In genomic region chr6:134178230-134179044, GRCh38 we compare ENCODE assay signal across 8 cellular contexts.
DNase-seq lines count a peak whose midpoint lies in the region; ATAC-seq and TF ChIP-seq lines count a peak whose summit lies in the region.

No MANE protein-coding gene starts in this region.

- TF ChIP-seq POLR2A in GM18505 (IDR thresholded peaks at IDR 0.05; ENCODE audit: borderline replicate concordance, extremely low read depth, insufficient read depth, insufficient read length): no peak

- peak; percentile 95 for DNase-seq in Ammon's horn (ENCODE audit: low spot score)
- DNase-seq in HEK293T (ENCODE audit: extremely low spot score): peak; percentile 79
- DNase-seq in NT2/D1 (ENCODE audit: low read depth, low spot score): peak; percentile 82
- peak; percentile 72 for DNase-seq in activated T-cell treated with anti-CD3 and anti-CD28 coated beads for 4 hours
- DNase-seq in epithelial cell of esophagus (ENCODE audit: low read depth): peak; percentile 85
- DNase-seq in mesothelial cell of epicardium (ENCODE audit: low spot score in 2 of 2, unreplicated experiment in 2 of 2): peak; percentile 42 to 71
- DNase-seq in stimulated activated CD8-positive, alpha-beta memory T cell treated with anti-CD3 and anti-CD28 coated beads, Interleukin-15, amount 100 ng/mL, for 1 hour (ENCODE audit: low read depth): peak; percentile 56

- H3K9ac ChIP-seq in NT2/D1 (ENCODE audit: insufficient read length, low read depth): no peak overlapping the region

- peak overlapping the region; percentile 18 for H3K4me3 ChIP-seq in NT2/D1 (ENCODE audit: insufficient read length, low read depth)
- peak overlapping the region; percentile 37 for H3K4me3 ChIP-seq in epithelial cell of esophagus (ENCODE audit: low read length)

- H3K4me1 ChIP-seq in NT2/D1 (ENCODE audit: insufficient read depth, insufficient read length): no peaks in the 10 kb centered on the region

- H3K36me3 ChIP-seq in NT2/D1 (ENCODE audit: insufficient read depth, insufficient read length, low read length): peaks cover 3% of the 10 kb centered on the region

- peak overlapping the region; percentile 74 for H3K4me3 Mint-ChIP-seq in mesothelial cell of epicardium

- peaks cover 36% of the 10 kb centered on the region for H3K4me1 Mint-ChIP-seq in mesothelial cell of epicardium

- TF ChIP-seq CTCF in epithelial cell of esophagus (IDR thresholded peaks at IDR 0.05; ENCODE audit: insufficient read depth, low read depth, low read length, missing control alignments): peak; percentile 78
- TF ChIP-seq CTCF in mesothelial cell of epicardium (IDR thresholded peaks at IDR 0.05; ENCODE audit: unreplicated experiment): peak; percentile 49

- H3K9me3 ChIP-seq in NT2/D1 (ENCODE audit: insufficient read depth, low read length): no peaks in the 10 kb centered on the region

- H3K36me3 Mint-ChIP-seq in mesothelial cell of epicardium: no peaks in the 10 kb centered on the region

- ATAC-seq in GM18505 (IDR thresholded peaks at IDR 0.05; ENCODE audit: unreplicated experiment): no peak

- peaks cover 18% of the 10 kb centered on the region for H3K27me3 ChIP-seq in NT2/D1 (ENCODE audit: insufficient read depth, insufficient read length)

- CTCF ChIA-PET in HEK293T (lab: Yijun Ruan, JAX): interaction anchor here (0.6 to 1.0 kb wide), 6 partner anchors 9 to 644 kb away, joined by 3 read pairs; no protein-coding TSS in a partner anchor

- POLR2A ChIA-PET in HEK293T (lab: Yijun Ruan, JAX): no interaction called here

- no peaks in the 10 kb centered on the region for H3K9me3 Mint-ChIP-seq in mesothelial cell of epicardium

- H3K27ac Mint-ChIP-seq in mesothelial cell of epicardium: peak overlapping the region; percentile 87

- peaks cover 5% of the 10 kb centered on the region for H3K27me3 Mint-ChIP-seq in mesothelial cell of epicardium (ENCODE audit: low read depth)

TF ChIP-seq in HEK293T, 16 proteins besides CTCF, POLR2A, EP300 and RAD21:
- TF ChIP-seq ZNF384 (IDR thresholded peaks at IDR 0.05): no peak
- TF ChIP-seq FOXA1 (IDR thresholded peaks at IDR 0.05): no peak
- TF ChIP-seq ARNT (IDR thresholded peaks at IDR 0.05): no peak
- TF ChIP-seq HDGF (IDR thresholded peaks at IDR 0.05; ENCODE audit: borderline replicate concordance): no peak
- no peak for TF ChIP-seq SUZ12 (IDR thresholded peaks at IDR 0.05)
- TF ChIP-seq L3MBTL2 (conservative IDR thresholded peaks at IDR 0.05): no peak; the same call in 1 of the 2 replicates
- TF ChIP-seq LEF1 (IDR thresholded peaks at IDR 0.05; ENCODE audit: borderline replicate concordance): no peak
- no peak for TF ChIP-seq FOXK2 (IDR thresholded peaks at IDR 0.05)
- TF ChIP-seq SP1 (IDR thresholded peaks at IDR 0.05): no peak
- TF ChIP-seq FOXM1 (IDR thresholded peaks at IDR 0.05; ENCODE audit: borderline replicate concordance): no peak
- no peak for TF ChIP-seq ELF4 (IDR thresholded peaks at IDR 0.05)
- no peak for TF ChIP-seq TARDBP (IDR thresholded peaks at IDR 0.05)
- no peak for TF ChIP-seq NFRKB (IDR thresholded peaks at IDR 0.05)
